1 cellular context compared by ENCODE assay signal in the genomic region with DNA sequence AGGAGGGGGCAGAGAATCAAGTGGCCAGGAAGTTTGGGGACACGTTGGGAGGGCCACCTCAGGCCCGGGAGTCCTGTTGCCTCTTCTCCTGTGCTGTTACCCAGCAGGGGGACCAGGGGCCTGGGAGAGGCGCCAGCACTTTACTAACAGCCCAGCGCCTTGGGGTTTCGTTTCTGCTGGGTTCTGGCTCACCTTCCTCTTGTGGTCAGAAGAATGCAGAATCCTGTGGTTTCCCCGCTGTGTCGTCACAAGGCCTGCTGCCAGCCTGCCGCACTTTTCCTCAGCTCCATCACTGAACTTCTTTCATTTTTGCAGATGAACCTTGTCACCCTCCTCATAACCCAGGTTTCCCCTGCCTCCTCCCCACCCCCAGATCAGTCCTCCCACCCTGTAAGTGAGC.
TF ChIP-seq lines count a peak whose summit lies in the region.

No MANE protein-coding gene starts in this region.

TF ChIP-seq in GM23338, 12 proteins besides CTCF, POLR2A, EP300 and RAD21 (continued from another document):
- TF ChIP-seq, protein P1, sequence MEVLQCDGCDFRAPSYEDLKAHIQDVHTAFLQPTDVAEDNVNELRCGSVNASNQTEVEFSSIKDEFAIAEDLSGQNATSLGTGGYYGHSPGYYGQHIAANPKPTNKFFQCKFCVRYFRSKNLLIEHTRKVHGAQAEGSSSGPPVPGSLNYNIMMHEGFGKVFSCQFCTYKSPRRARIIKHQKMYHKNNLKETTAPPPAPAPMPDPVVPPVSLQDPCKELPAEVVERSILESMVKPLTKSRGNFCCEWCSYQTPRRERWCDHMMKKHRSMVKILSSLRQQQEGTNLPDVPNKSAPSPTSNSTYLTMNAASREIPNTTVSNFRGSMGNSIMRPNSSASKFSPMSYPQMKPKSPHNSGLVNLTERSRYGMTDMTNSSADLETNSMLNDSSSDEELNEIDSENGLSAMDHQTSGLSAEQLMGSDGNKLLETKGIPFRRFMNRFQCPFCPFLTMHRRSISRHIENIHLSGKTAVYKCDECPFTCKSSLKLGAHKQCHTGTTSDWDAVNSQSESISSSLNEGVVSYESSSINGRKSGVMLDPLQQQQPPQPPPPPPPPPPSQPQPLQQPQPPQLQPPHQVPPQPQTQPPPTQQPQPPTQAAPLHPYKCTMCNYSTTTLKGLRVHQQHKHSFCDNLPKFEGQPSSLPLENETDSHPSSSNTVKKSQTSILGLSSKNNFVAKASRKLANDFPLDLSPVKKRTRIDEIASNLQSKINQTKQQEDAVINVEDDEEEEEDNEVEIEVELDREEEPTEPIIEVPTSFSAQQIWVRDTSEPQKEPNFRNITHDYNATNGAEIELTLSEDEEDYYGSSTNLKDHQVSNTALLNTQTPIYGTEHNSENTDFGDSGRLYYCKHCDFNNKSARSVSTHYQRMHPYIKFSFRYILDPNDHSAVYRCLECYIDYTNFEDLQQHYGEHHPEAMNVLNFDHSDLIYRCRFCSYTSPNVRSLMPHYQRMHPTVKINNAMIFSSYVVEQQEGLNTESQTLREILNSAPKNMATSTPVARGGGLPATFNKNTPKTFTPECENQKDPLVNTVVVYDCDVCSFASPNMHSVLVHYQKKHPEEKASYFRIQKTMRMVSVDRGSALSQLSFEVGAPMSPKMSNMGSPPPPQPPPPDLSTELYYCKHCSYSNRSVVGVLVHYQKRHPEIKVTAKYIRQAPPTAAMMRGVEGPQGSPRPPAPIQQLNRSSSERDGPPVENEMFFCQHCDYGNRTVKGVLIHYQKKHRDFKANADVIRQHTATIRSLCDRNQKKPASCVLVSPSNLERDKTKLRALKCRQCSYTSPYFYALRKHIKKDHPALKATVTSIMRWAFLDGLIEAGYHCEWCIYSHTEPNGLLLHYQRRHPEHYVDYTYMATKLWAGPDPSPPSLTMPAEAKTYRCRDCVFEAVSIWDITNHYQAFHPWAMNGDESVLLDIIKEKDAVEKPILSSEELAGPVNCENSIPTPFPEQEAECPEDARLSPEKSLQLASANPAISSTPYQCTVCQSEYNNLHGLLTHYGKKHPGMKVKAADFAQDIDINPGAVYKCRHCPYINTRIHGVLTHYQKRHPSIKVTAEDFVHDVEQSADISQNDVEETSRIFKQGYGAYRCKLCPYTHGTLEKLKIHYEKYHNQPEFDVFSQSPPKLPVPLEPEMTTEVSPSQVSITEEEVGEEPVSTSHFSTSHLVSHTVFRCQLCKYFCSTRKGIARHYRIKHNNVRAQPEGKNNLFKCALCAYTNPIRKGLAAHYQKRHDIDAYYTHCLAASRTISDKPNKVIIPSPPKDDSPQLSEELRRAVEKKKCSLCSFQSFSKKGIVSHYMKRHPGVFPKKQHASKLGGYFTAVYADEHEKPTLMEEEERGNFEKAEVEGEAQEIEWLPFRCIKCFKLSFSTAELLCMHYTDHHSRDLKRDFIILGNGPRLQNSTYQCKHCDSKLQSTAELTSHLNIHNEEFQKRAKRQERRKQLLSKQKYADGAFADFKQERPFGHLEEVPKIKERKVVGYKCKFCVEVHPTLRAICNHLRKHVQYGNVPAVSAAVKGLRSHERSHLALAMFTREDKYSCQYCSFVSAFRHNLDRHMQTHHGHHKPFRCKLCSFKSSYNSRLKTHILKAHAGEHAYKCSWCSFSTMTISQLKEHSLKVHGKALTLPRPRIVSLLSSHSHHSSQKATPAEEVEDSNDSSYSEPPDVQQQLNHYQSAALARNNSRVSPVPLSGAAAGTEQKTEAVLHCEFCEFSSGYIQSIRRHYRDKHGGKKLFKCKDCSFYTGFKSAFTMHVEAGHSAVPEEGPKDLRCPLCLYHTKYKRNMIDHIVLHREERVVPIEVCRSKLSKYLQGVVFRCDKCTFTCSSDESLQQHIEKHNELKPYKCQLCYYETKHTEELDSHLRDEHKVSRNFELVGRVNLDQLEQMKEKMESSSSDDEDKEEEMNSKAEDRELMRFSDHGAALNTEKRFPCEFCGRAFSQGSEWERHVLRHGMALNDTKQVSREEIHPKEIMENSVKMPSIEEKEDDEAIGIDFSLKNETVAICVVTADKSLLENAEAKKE (CRISPR knock-in tag; IDR thresholded peaks at IDR 0.05) = no peak
